12 cellular contexts compared by ENCODE assay signal in genomic region chr4:106690487-106690886, GRCh38.
DNase-seq lines count a peak whose midpoint lies in the region; ATAC-seq and TF ChIP-seq lines count a peak whose summit lies in the region.
"Had no signal": no experiment of that assay in that cellular context is flagged by ENCODE, and none has a peak within 500 bp of the region (broad histone marks: within the 10 kb centered on the region; RNA-seq: fewer than 3 reads in every experiment).

No MANE protein-coding gene starts in this region.

- CTCF ChIA-PET in CD8-positive, alpha-beta T cell (lab: Charles Lee), result interaction anchor here (0.9 kb wide), 1 partner anchor 12 kb away, joined by 3 read pairs; no protein-coding TSS in a partner anchor

- H3K9me3 ChIP-seq in right lobe of liver, result no peaks in the 10 kb centered on the region
- H3K9me3 ChIP-seq in CD8-positive, alpha-beta T cell (ENCODE audit: low read length), result no peaks in the 10 kb centered on the region
- H3K9me3 ChIP-seq: adrenal gland had no signal

- TF ChIP-seq CTCF in choroid plexus epithelial cell (conservative IDR thresholded peaks at IDR 0.05; ENCODE audit: low read depth, low read length) (no peak), right lobe of liver (IDR thresholded peaks at IDR 0.05) (no peak)
- TF ChIP-seq CTCF in CD8-positive, alpha-beta T cell (IDR thresholded peaks at IDR 0.05), result no peak

- no peaks in the 10 kb centered on the region for H3K36me3 Mint-ChIP-seq in stimulated activated effector memory CD8-positive, alpha-beta T cell treated with anti-CD3 and anti-CD28 coated beads, Interleukin-12 subunit alpha, Interleukin-12 subunit beta, amount 100 ng/mL, for 72 hours
- no peaks in the 10 kb centered on the region for H3K36me3 Mint-ChIP-seq in CD8-positive, alpha-beta T cell
- H3K36me3 Mint-ChIP-seq: activated CD4-positive, alpha-beta memory T cell treated with anti-CD3 and anti-CD28 coated beads for 36 hours had no signal

- DNase-seq in NOMO-1 treated with DMSO at 0.1 percent for 48 hours (lab: John Stamatoyannopoulos, UW; ENCODE audit: unreplicated experiment) (peak; percentile 61), NOMO-1 treated with dmso at 0.1 percent for 144 hours (lab: John Stamatoyannopoulos, UW; ENCODE audit: unreplicated experiment) (no peak), NCI-H226 (peak; percentile 71), choroid plexus epithelial cell (ENCODE audit: low read depth) (peak; percentile 61), right lobe of liver (no peak), amygdala (lab: John Stamatoyannopoulos, UW) (no peak)
- no peak for DNase-seq in stimulated activated effector memory CD8-positive, alpha-beta T cell treated with anti-CD3 and anti-CD28 coated beads, Interleukin-12 subunit alpha, Interleukin-12 subunit beta, amount 100 ng/mL, for 72 hours (ENCODE audit: low spot score in 2 of 2)
- DNase-seq in CD8-positive, alpha-beta T cell, result no peak
- DNase-seq: activated CD4-positive, alpha-beta memory T cell treated with anti-CD3 and anti-CD28 coated beads for 36 hours; adrenal gland; NCI-H1436; Right ventricle myocardium superior had no signal

- no peak overlapping the region for H3K27ac ChIP-seq in right lobe of liver
- H3K27ac ChIP-seq in CD8-positive, alpha-beta T cell (ENCODE audit: low read depth, low read length), result no peak overlapping the region
- H3K27ac ChIP-seq: adrenal gland had no signal

- H3K27me3 Mint-ChIP-seq in CD8-positive, alpha-beta T cell (ENCODE audit: low read depth), result no peaks in the 10 kb centered on the region
- H3K27me3 Mint-ChIP-seq: activated CD4-positive, alpha-beta memory T cell treated with anti-CD3 and anti-CD28 coated beads for 36 hours had no signal

- H3K4me3 Mint-ChIP-seq in stimulated activated effector memory CD8-positive, alpha-beta T cell treated with anti-CD3 and anti-CD28 coated beads, Interleukin-12 subunit alpha, Interleukin-12 subunit beta, amount 100 ng/mL, for 72 hours, result no peak overlapping the region
- no peak overlapping the region for H3K4me3 Mint-ChIP-seq in CD8-positive, alpha-beta T cell
- H3K4me3 Mint-ChIP-seq: activated CD4-positive, alpha-beta memory T cell treated with anti-CD3 and anti-CD28 coated beads for 36 hours had no signal

- TF ChIP-seq POLR2A in right lobe of liver (IDR thresholded peaks at IDR 0.05), result no peak

- intact Hi-C loops in right lobe of liver (cut with DNase I), result no loop called here
- intact Hi-C loops in CD8-positive, alpha-beta T cell (cut with DNase I, micrococcal nuclease), result no loop called here

- no peaks in the 10 kb centered on the region for H3K4me1 ChIP-seq in right lobe of liver
- H3K4me1 ChIP-seq in CD8-positive, alpha-beta T cell (ENCODE audit: insufficient read depth, low read length), result no peaks in the 10 kb centered on the region
- H3K4me1 ChIP-seq: adrenal gland had no signal

- H3K27ac Mint-ChIP-seq in stimulated activated effector memory CD8-positive, alpha-beta T cell treated with anti-CD3 and anti-CD28 coated beads, Interleukin-12 subunit alpha, Interleukin-12 subunit beta, amount 100 ng/mL, for 72 hours, result no peak overlapping the region
- H3K27ac Mint-ChIP-seq in CD8-positive, alpha-beta T cell, result no peak overlapping the region
- H3K27ac Mint-ChIP-seq: activated CD4-positive, alpha-beta memory T cell treated with anti-CD3 and anti-CD28 coated beads for 36 hours had no signal

- no peaks in the 10 kb centered on the region for H3K36me3 ChIP-seq in right lobe of liver
- H3K36me3 ChIP-seq in CD8-positive, alpha-beta T cell (ENCODE audit: insufficient read depth, low read length), result no peaks in the 10 kb centered on the region
- H3K36me3 ChIP-seq: adrenal gland had no signal

- H3K4me1 Mint-ChIP-seq in stimulated activated effector memory CD8-positive, alpha-beta T cell treated with anti-CD3 and anti-CD28 coated beads, Interleukin-12 subunit alpha, Interleukin-12 subunit beta, amount 100 ng/mL, for 72 hours, result no peaks in the 10 kb centered on the region
- H3K4me1 Mint-ChIP-seq in CD8-positive, alpha-beta T cell (ENCODE audit: low read depth), result no peaks in the 10 kb centered on the region

- WGBS in right lobe of liver (ENCODE audit: insufficient coverage, low coverage, low lambda C conversion rate, missing lambda C conversion rate), result 7% methylated on average over 4 of the region's 4 CpGs

- peaks cover 14% of the 10 kb centered on the region for H3K9me3 Mint-ChIP-seq in stimulated activated effector memory CD8-positive, alpha-beta T cell treated with anti-CD3 and anti-CD28 coated beads, Interleukin-12 subunit alpha, Interleukin-12 subunit beta, amount 100 ng/mL, for 72 hours
- H3K9me3 Mint-ChIP-seq in CD8-positive, alpha-beta T cell, result no peaks in the 10 kb centered on the region

- ATAC-seq in stimulated activated effector memory CD8-positive, alpha-beta T cell treated with anti-CD3 and anti-CD28 coated beads, Interleukin-12 subunit alpha, Interleukin-12 subunit beta, amount 100 ng/mL, for 72 hours, result peak; percentile 42
- ATAC-seq in right lobe of liver, result no peak
- no peak for ATAC-seq in CD8-positive, alpha-beta T cell

- POLR2A ChIA-PET in CD8-positive, alpha-beta T cell (lab: Charles Lee), result no interaction called here

- H3K27me3 ChIP-seq in right lobe of liver, result no peaks in the 10 kb centered on the region
- H3K27me3 ChIP-seq in CD8-positive, alpha-beta T cell (ENCODE audit: insufficient read depth, low read length), result no peaks in the 10 kb centered on the region
- H3K27me3 ChIP-seq: adrenal gland had no signal

- H3K4me3 ChIP-seq in choroid plexus epithelial cell (ENCODE audit: low read depth, low read length) (no peak overlapping the region), right lobe of liver (no peak overlapping the region)
- no peak overlapping the region for H3K4me3 ChIP-seq in CD8-positive, alpha-beta T cell (ENCODE audit: low read depth, low read length)
- H3K4me3 ChIP-seq: adrenal gland had no signal

Comparison
In these comparisons a context has a peak if more than half of its experiments do, and no peak if none do; other contexts are left out.
1. DNase-seq: peak in NOMO-1 treated with DMSO at 0.1 percent for 48 hours (single experiment), NCI-H226 (single experiment) and choroid plexus epithelial cell (single experiment); none in NOMO-1 treated with dmso at 0.1 percent for 144 hours (single experiment), stimulated activated effector memory CD8-positive, alpha-beta T cell treated with anti-CD3 and anti-CD28 coated beads, Interleukin-12 subunit alpha, Interleukin-12 subunit beta, amount 100 ng/mL, for 72 hours (0 of 2), right lobe of liver (0 of 3), CD8-positive, alpha-beta T cell (0 of 7) and amygdala (0 of 56).